29 cellular contexts compared by ENCODE assay signal in genomic region chr12:92794814-92795213, GRCh38.
"Had no signal": no experiment of that assay in that cellular context is flagged by ENCODE, and none has a peak within 500 bp of the region (broad histone marks: within the 10 kb centered on the region; RNA-seq: fewer than 3 reads in every experiment).

No MANE protein-coding gene starts in this region.

- H3K27me3 Mint-ChIP-seq: stimulated activated memory B cell treated with anti-CD40 and anti-IgM and Interleukin-4, amounts not matched to agents 10 μg/mL and 1 μg/mL and 100 μg/mL, for 72 hours; stimulated activated naive B cell treated with anti-CD40 and anti-IgM and Interleukin-4, amounts not matched to agents 10 μg/mL and 1 μg/mL and 100 μg/mL, for 72 hours; stimulated activated naive CD8-positive, alpha-beta T cell treated with anti-CD3 and anti-CD28 coated beads, Interleukin-15, amount 100 ng/mL, for 72 hours; stimulated activated naive CD8-positive, alpha-beta T cell treated with anti-CD3 and anti-CD28 coated beads, Interleukin-15, Interleukin-2, amounts not matched to agents 100 ng/mL and 50 ng/mL, for 24 hours; type B pancreatic cell had no signal

- DNase-seq: stimulated activated CD4-positive, alpha-beta T cell treated with anti-CD3 and anti-CD28 coated beads, Interleukin-2, amount 100 ng/mL, for 48 hours; stimulated activated CD4-positive, alpha-beta T cell treated with anti-CD3 and anti-CD28 coated beads, Interleukin-4, amount 100 ng/mL, for 1 hour; stimulated activated CD4-positive, alpha-beta T cell treated with anti-CD3 and anti-CD28 coated beads, Interleukin-4, amount 100 ng/mL, for 24 hours; stimulated activated CD4-positive, alpha-beta T cell treated with anti-CD3 and anti-CD28 coated beads, Interleukin-4, amount 100 ng/mL, for 4 hours; stimulated activated CD8-positive, alpha-beta memory T cell treated with anti-CD3 and anti-CD28 coated beads, Interleukin-4, amount 100 ng/mL, for 48 hours; stimulated activated naive B cell treated with anti-CD40 and anti-IgM and Interleukin-4, amounts not matched to agents 10 μg/mL and 1 μg/mL and 100 μg/mL, for 72 hours; stimulated activated naive CD4-positive, alpha-beta T cell; stimulated activated naive CD4-positive, alpha-beta T cell treated with Interleukin-2 at 50 U/mL for 16 hours; stimulated activated naive CD8-positive, alpha-beta T cell treated with anti-CD3 and anti-CD28 coated beads, Interleukin-15, amount 100 ng/mL, for 72 hours; stimulated activated naive CD8-positive, alpha-beta T cell treated with anti-CD3 and anti-CD28 coated beads, Interleukin-15, Interleukin-2, amounts not matched to agents 100 U/mL and 50 U/mL, for 24 hours; stomach; substantia nigra; testis; thyroid gland; tibial artery; transverse colon; trophoblast cell; upper lobe of left lung; upper lobe of right lung; uterus had no signal

- H3K27me3 ChIP-seq: stomach, suprapubic skin, testis, thyroid gland, tibial artery, tibial nerve, transverse colon, upper lobe of left lung, upper lobe of right lung, uterus, vagina had no signal

- H3K4me1 ChIP-seq: stomach, suprapubic skin, testis, thyroid gland, tibial artery, tibial nerve, transverse colon, upper lobe of left lung, upper lobe of right lung, uterus, vagina had no signal

- H3K36me3 ChIP-seq: thyroid gland, uterus had no signal

- H3K27ac ChIP-seq: stomach, suprapubic skin, testis, thoracic aorta, thyroid gland, tibial artery, tibial nerve, transverse colon, upper lobe of left lung, upper lobe of right lung, uterus, vagina had no signal

- H3K4me3 ChIP-seq: stomach, suprapubic skin, testis, thoracic aorta, thyroid gland, tibial artery, tibial nerve, transverse colon, upper lobe of left lung, upper lobe of right lung, uterus, vagina had no signal

- H3K4me3 Mint-ChIP-seq: stimulated activated effector memory CD8-positive, alpha-beta T cell treated with anti-CD3 and anti-CD28 coated beads, Interleukin-12 subunit alpha, Interleukin-12 subunit beta, amount 100 ng/mL, for 72 hours; stimulated activated memory B cell treated with anti-CD40 and anti-IgM and Interleukin-4, amounts not matched to agents 10 μg/mL and 1 μg/mL and 100 μg/mL, for 72 hours; stimulated activated naive B cell treated with anti-CD40 and anti-IgM and Interleukin-4, amounts not matched to agents 10 μg/mL and 1 μg/mL and 100 μg/mL, for 72 hours; stimulated activated naive CD8-positive, alpha-beta T cell treated with anti-CD3 and anti-CD28 coated beads, Interleukin-15, amount 100 ng/mL, for 72 hours; stimulated activated naive CD8-positive, alpha-beta T cell treated with anti-CD3 and anti-CD28 coated beads, Interleukin-15, Interleukin-2, amounts not matched to agents 100 ng/mL and 50 ng/mL, for 24 hours; type B pancreatic cell had no signal

- H3K27ac Mint-ChIP-seq: stimulated activated effector memory CD8-positive, alpha-beta T cell treated with anti-CD3 and anti-CD28 coated beads, Interleukin-12 subunit alpha, Interleukin-12 subunit beta, amount 100 ng/mL, for 72 hours; stimulated activated memory B cell treated with anti-CD40 and anti-IgM and Interleukin-4, amounts not matched to agents 10 μg/mL and 1 μg/mL and 100 μg/mL, for 72 hours; stimulated activated naive B cell treated with anti-CD40 and anti-IgM and Interleukin-4, amounts not matched to agents 10 μg/mL and 1 μg/mL and 100 μg/mL, for 72 hours; stimulated activated naive CD8-positive, alpha-beta T cell treated with anti-CD3 and anti-CD28 coated beads, Interleukin-15, amount 100 ng/mL, for 72 hours; stimulated activated naive CD8-positive, alpha-beta T cell treated with anti-CD3 and anti-CD28 coated beads, Interleukin-15, Interleukin-2, amounts not matched to agents 100 ng/mL and 50 ng/mL, for 24 hours; type B pancreatic cell had no signal

- H3K9me3 ChIP-seq: suprapubic skin, testis, thyroid gland, upper lobe of left lung, upper lobe of right lung, uterus, vagina had no signal

- ATAC-seq: stimulated activated effector memory CD8-positive, alpha-beta T cell treated with anti-CD3 and anti-CD28 coated beads, Interleukin-12 subunit alpha, Interleukin-12 subunit beta, amount 100 ng/mL, for 72 hours; stimulated activated memory B cell treated with anti-CD40 and anti-IgM and Interleukin-4, amounts not matched to agents 10 μg/mL and 1 μg/mL and 100 μg/mL, for 72 hours; stimulated activated naive B cell treated with anti-CD40 and anti-IgM and Interleukin-4, amounts not matched to agents 10 μg/mL and 1 μg/mL and 100 μg/mL, for 72 hours; stimulated activated naive CD8-positive, alpha-beta T cell treated with anti-CD3 and anti-CD28 coated beads, Interleukin-15, amount 100 ng/mL, for 72 hours; stimulated activated naive CD8-positive, alpha-beta T cell treated with anti-CD3 and anti-CD28 coated beads, Interleukin-15, Interleukin-2, amounts not matched to agents 100 U/mL and 50 U/mL, for 24 hours; upper lobe of right lung had no signal

- H3K4me1 Mint-ChIP-seq: stimulated activated memory B cell treated with anti-CD40 and anti-IgM and Interleukin-4, amounts not matched to agents 10 μg/mL and 1 μg/mL and 100 μg/mL, for 72 hours; stimulated activated naive CD8-positive, alpha-beta T cell treated with anti-CD3 and anti-CD28 coated beads, Interleukin-15, amount 100 ng/mL, for 72 hours had no signal

- FAIRE-seq: urothelium cell line had no signal
